Comparison of ENCODE assay signal across 7 cellular contexts in genomic region chr21:5106767-5107464, GRCh38.
DNase-seq lines count a peak whose midpoint lies in the region; ATAC-seq lines count a peak whose summit lies in the region.
"Not testable (repeated sequence)": the region's sequence is repeated elsewhere in the genome, so short reads cannot be mapped to it uniquely, and the experiment has no call there.

No MANE protein-coding gene starts in this region.

- intact Hi-C loops in activated naive CD4-positive, alpha-beta T cell treated with anti-CD3 and anti-CD28 coated beads for 36 hours (cut with micrococcal nuclease); cardiac septum (cut with DNase I): not testable (repeated sequence)

- peak overlapping the region; percentile 88 for H3K27ac Mint-ChIP-seq in T-helper 1 cell treated with Interleukin-12 subunit alpha and Interleukin-12 subunit beta and Interleukin-4 antibody, amounts not matched to agents 30 μg/mL and 1 μg/mL, for 36 hours
- peak overlapping the region; percentile 87 for H3K27ac Mint-ChIP-seq in activated naive CD4-positive, alpha-beta T cell treated with anti-CD3 and anti-CD28 coated beads for 36 hours
- H3K27ac Mint-ChIP-seq in naive thymus-derived CD8-positive, alpha-beta T cell = peak overlapping the region in 6 of 10 donors; percentile 48 to 84 (median 64)

- POLR2A ChIA-PET in naive thymus-derived CD8-positive, alpha-beta T cell (lab: Charles Lee) = not testable (repeated sequence)

- H3K9me3 Mint-ChIP-seq in T-helper 1 cell treated with Interleukin-12 subunit alpha and Interleukin-12 subunit beta and Interleukin-4 antibody, amounts not matched to agents 30 μg/mL and 1 μg/mL, for 36 hours; activated naive CD4-positive, alpha-beta T cell treated with anti-CD3 and anti-CD28 coated beads for 36 hours; naive thymus-derived CD8-positive, alpha-beta T cell: not testable (repeated sequence)

- DNase-seq in activated naive CD4-positive, alpha-beta T cell treated with anti-CD3 and anti-CD28 coated beads for 36 hours = not testable (repeated sequence)
- peak; percentile 46 for DNase-seq in cardiac septum (ENCODE audit: low spot score)
- peak in 1 of 10 donors; percentile 9 for DNase-seq in naive thymus-derived CD8-positive, alpha-beta T cell

- CTCF ChIA-PET in activated naive CD4-positive, alpha-beta T cell treated with anti-CD3 and anti-CD28 coated beads for 36 hours (lab: Charles Lee) = not testable (repeated sequence)

- H3K4me1 Mint-ChIP-seq in T-helper 1 cell treated with Interleukin-12 subunit alpha and Interleukin-12 subunit beta and Interleukin-4 antibody, amounts not matched to agents 30 μg/mL and 1 μg/mL, for 36 hours (ENCODE audit: low read depth); activated naive CD4-positive, alpha-beta T cell treated with anti-CD3 and anti-CD28 coated beads for 36 hours (ENCODE audit: low read depth): not testable (repeated sequence)
- H3K4me1 Mint-ChIP-seq in naive thymus-derived CD8-positive, alpha-beta T cell = peaks cover 0 to 12% (median 9%) of the 10 kb centered on the region in 4 donors

- not testable (repeated sequence) for H3K36me3 Mint-ChIP-seq in T-helper 1 cell treated with Interleukin-12 subunit alpha and Interleukin-12 subunit beta and Interleukin-4 antibody, amounts not matched to agents 30 μg/mL and 1 μg/mL, for 36 hours (ENCODE audit: low read depth); activated naive CD4-positive, alpha-beta T cell treated with anti-CD3 and anti-CD28 coated beads for 36 hours (ENCODE audit: low read depth); naive thymus-derived CD8-positive, alpha-beta T cell

- H3K4me3 Mint-ChIP-seq in T-helper 1 cell treated with Interleukin-12 subunit alpha and Interleukin-12 subunit beta and Interleukin-4 antibody, amounts not matched to agents 30 μg/mL and 1 μg/mL, for 36 hours; activated naive CD4-positive, alpha-beta T cell treated with anti-CD3 and anti-CD28 coated beads for 36 hours: not testable (repeated sequence)
- peak overlapping the region in 5 of 10 donors; percentile 22 to 68 (median 51) for H3K4me3 Mint-ChIP-seq in naive thymus-derived CD8-positive, alpha-beta T cell

- ATAC-seq in GM18868 (IDR thresholded peaks at IDR 0.05; ENCODE audit: unreplicated experiment) (peak; percentile 20), HG02588 (IDR thresholded peaks at IDR 0.05; ENCODE audit: unreplicated experiment) (peak; percentile 36), HG03175 (IDR thresholded peaks at IDR 0.05; ENCODE audit: unreplicated experiment) (peak; percentile 30)
- ATAC-seq in naive thymus-derived CD8-positive, alpha-beta T cell = not testable (repeated sequence)

- H3K27me3 Mint-ChIP-seq in T-helper 1 cell treated with Interleukin-12 subunit alpha and Interleukin-12 subunit beta and Interleukin-4 antibody, amounts not matched to agents 30 μg/mL and 1 μg/mL, for 36 hours (ENCODE audit: low read depth); activated naive CD4-positive, alpha-beta T cell treated with anti-CD3 and anti-CD28 coated beads for 36 hours (ENCODE audit: low read depth); naive thymus-derived CD8-positive, alpha-beta T cell: not testable (repeated sequence)
